ENCODE assay signal across 1 cellular context in the genomic region with DNA sequence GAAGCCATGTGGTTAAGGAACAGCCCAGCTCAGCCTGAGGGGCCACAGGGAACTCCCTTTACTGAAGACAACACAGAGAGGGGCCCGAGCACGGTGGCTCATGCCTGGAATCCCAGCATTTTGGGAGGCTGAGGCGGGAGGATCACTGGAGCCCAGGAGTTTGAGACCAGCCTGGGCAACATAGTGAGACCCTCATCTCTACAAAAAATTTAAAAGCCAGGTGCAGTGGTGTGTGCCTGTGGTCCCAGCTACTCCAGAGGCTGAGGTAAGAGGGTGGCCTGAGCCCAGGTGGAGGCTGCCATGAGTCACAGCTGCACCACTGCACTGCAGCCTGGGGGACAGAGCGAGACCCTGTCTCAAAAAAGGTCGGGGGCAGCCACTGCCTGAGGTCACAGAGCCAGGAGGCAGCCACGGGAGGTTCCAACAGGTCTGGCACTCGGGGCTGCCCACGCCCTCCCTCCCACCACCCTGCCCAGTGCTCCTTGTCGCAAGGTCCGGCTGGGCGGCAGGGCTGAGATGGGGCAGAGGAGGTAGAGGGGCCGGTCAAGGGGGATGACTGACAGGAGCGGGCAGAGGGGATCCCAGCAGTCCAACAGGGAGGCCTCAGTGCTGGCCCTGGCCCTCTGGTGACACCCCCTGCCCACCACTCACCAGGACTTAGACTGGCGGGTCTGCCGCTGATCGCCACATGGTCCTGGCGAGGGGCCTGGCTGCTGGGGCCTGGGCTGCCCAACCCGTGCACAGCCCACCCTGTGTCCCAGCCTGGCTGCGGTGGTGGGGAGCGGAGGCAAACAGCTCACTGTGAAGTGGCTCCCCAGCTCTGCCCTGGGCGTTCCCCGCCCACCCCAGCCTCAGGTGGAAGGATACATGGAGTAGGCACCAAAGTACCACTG.
TF ChIP-seq lines count a peak whose summit lies in the region.

No MANE protein-coding gene starts in this region.

TF ChIP-seq in HepG2, 621 proteins besides CTCF, POLR2A, EP300 and RAD21 (continued from another document):
- TF ChIP-seq, protein P1, sequence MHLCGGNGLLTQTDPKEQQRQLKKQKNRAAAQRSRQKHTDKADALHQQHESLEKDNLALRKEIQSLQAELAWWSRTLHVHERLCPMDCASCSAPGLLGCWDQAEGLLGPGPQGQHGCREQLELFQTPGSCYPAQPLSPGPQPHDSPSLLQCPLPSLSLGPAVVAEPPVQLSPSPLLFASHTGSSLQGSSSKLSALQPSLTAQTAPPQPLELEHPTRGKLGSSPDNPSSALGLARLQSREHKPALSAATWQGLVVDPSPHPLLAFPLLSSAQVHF (CRISPR knock-in tag; IDR thresholded peaks at IDR 0.05), result 0 out of 2 replicates have a peak, but pooled peaks have one; percentile 22
- TF ChIP-seq, protein P2, sequence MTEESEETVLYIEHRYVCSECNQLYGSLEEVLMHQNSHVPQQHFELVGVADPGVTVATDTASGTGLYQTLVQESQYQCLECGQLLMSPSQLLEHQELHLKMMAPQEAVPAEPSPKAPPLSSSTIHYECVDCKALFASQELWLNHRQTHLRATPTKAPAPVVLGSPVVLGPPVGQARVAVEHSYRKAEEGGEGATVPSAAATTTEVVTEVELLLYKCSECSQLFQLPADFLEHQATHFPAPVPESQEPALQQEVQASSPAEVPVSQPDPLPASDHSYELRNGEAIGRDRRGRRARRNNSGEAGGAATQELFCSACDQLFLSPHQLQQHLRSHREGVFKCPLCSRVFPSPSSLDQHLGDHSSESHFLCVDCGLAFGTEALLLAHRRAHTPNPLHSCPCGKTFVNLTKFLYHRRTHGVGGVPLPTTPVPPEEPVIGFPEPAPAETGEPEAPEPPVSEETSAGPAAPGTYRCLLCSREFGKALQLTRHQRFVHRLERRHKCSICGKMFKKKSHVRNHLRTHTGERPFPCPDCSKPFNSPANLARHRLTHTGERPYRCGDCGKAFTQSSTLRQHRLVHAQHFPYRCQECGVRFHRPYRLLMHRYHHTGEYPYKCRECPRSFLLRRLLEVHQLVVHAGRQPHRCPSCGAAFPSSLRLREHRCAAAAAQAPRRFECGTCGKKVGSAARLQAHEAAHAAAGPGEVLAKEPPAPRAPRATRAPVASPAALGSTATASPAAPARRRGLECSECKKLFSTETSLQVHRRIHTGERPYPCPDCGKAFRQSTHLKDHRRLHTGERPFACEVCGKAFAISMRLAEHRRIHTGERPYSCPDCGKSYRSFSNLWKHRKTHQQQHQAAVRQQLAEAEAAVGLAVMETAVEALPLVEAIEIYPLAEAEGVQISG (CRISPR knock-in tag; IDR thresholded peaks at IDR 0.05), result no peak
- TF ChIP-seq BORCS8-MEF2B (CRISPR knock-in tag; IDR thresholded peaks at IDR 0.05), result no peak
- peak; percentile 28 for TF ChIP-seq SRSF1 (optimal IDR thresholded peaks at IDR 0.05; ENCODE audit: low read depth, low read length)
- TF ChIP-seq NFE2L2 (IDR thresholded peaks at IDR 0.05; ENCODE audit: low read length), result no peak
- TF ChIP-seq, protein P3, sequence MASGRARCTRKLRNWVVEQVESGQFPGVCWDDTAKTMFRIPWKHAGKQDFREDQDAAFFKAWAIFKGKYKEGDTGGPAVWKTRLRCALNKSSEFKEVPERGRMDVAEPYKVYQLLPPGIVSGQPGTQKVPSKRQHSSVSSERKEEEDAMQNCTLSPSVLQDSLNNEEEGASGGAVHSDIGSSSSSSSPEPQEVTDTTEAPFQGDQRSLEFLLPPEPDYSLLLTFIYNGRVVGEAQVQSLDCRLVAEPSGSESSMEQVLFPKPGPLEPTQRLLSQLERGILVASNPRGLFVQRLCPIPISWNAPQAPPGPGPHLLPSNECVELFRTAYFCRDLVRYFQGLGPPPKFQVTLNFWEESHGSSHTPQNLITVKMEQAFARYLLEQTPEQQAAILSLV (CRISPR knock-in tag; IDR thresholded peaks at IDR 0.05; ENCODE audit: borderline replicate concordance), result no peak
- TF ChIP-seq, protein P4, sequence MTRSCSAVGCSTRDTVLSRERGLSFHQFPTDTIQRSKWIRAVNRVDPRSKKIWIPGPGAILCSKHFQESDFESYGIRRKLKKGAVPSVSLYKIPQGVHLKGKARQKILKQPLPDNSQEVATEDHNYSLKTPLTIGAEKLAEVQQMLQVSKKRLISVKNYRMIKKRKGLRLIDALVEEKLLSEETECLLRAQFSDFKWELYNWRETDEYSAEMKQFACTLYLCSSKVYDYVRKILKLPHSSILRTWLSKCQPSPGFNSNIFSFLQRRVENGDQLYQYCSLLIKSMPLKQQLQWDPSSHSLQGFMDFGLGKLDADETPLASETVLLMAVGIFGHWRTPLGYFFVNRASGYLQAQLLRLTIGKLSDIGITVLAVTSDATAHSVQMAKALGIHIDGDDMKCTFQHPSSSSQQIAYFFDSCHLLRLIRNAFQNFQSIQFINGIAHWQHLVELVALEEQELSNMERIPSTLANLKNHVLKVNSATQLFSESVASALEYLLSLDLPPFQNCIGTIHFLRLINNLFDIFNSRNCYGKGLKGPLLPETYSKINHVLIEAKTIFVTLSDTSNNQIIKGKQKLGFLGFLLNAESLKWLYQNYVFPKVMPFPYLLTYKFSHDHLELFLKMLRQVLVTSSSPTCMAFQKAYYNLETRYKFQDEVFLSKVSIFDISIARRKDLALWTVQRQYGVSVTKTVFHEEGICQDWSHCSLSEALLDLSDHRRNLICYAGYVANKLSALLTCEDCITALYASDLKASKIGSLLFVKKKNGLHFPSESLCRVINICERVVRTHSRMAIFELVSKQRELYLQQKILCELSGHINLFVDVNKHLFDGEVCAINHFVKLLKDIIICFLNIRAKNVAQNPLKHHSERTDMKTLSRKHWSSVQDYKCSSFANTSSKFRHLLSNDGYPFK (CRISPR knock-in tag; IDR thresholded peaks at IDR 0.05; ENCODE audit: borderline replicate concordance), result no peak
- TF ChIP-seq ELF4 (CRISPR knock-in tag; IDR thresholded peaks at IDR 0.05; ENCODE audit: borderline replicate concordance), result no peak
- no peak for TF ChIP-seq FOXP1 (IDR thresholded peaks at IDR 0.05)
- TF ChIP-seq FOXP1 (CRISPR knock-in tag; IDR thresholded peaks at IDR 0.05), result no peak
- no peak for TF ChIP-seq ZNF841 (CRISPR knock-in tag; IDR thresholded peaks at IDR 0.05; ENCODE audit: borderline replicate concordance)
